ENCODE assay signal across 11 cellular contexts in the genomic region with DNA sequence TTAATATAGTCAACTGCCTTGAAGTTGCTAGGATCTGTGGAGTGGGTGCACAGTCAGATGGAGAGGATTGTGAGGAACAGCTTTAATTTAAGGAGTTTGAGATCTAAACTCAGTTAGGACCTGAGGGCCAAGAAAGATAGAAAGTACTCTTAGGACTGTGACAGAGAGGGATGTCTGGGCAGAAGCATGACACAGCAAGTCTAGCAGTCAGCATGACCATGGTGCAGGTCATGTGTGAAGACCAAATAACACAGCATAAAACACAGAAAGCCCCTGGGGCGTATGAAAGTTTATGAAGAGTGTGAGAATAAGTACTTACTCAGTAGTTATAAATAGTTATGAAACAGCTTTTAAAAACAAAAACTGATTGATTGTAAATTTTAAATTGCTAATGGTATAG.
A peak's percentile ranks its signal among the peaks of the same experiment; 100 is the strongest.
DNase-seq lines count a peak whose midpoint lies in the region; ATAC-seq and TF ChIP-seq lines count a peak whose summit lies in the region.
"Had no signal": no experiment of that assay in that cellular context is flagged by ENCODE, and none has a peak within 500 bp of the region (broad histone marks: within the 10 kb centered on the region; RNA-seq: fewer than 3 reads in every experiment).

No MANE protein-coding gene starts in this region.

- no peaks in the 10 kb centered on the region for H4K20me1 ChIP-seq in GM23248 (ENCODE audit: insufficient read depth)

- TF ChIP-seq CTCF in GM12865 (IDR thresholded peaks at IDR 0.05; ENCODE audit: insufficient read depth, low read depth, low read length, missing control alignments) = no peak
- no peak for TF ChIP-seq CTCF in prostate gland (IDR thresholded peaks at IDR 0.05)

- H3K27ac ChIP-seq in SK-N-MC = peak overlapping the region; percentile 0; the same call in 1 of the 2 replicates
- H3K27ac ChIP-seq in GM23248 = no peak overlapping the region
- no peak overlapping the region for H3K27ac ChIP-seq in prostate gland

- no peak overlapping the region for H3K4me2 ChIP-seq in GM23248 (ENCODE audit: unreplicated experiment)

- in situ Hi-C loops in GM23248 (cut with MboI) = no loop called here

- H3F3A ChIP-seq in GM23248 (ENCODE audit: insufficient read depth) = no peaks in the 10 kb centered on the region

- WGBS in GM23248 (ENCODE audit: low coverage in 1 of 2, low lambda C conversion rate in 2 of 2, missing lambda C conversion rate in 2 of 2), 2 experiments = 93 to 100% methylated on average over 1 of the region's 1 CpG
- WGBS in prostate gland = 97% methylated on average over 1 of the region's 1 CpG

- H3K9me2 ChIP-seq in GM23248 (ENCODE audit: insufficient read depth) = no peaks in the 10 kb centered on the region

- no peaks in the 10 kb centered on the region for H3K79me2 ChIP-seq in GM23248 (ENCODE audit: insufficient read depth)

- H3K4me3 ChIP-seq in GM12865 (ENCODE audit: low read depth, low read length) (no peak overlapping the region), SK-N-MC (no peak overlapping the region), GM23248 (no peak overlapping the region), prostate gland (no peak overlapping the region)

- H3K4me1 ChIP-seq in GM23248 (ENCODE audit: insufficient read depth) (no peaks in the 10 kb centered on the region), prostate gland (replicated peaks) (no peaks in the 10 kb centered on the region)

- no peak overlapping the region for H3K9ac ChIP-seq in SK-N-MC (ENCODE audit: insufficient read length)
- H3K9ac ChIP-seq in GM23248 = no peak overlapping the region

- TF ChIP-seq POLR2A in prostate gland (IDR thresholded peaks at IDR 0.05) = no peak

- DNase-seq in GM12865 (ENCODE audit: low read depth) (peak; percentile 71), SK-N-MC (ENCODE audit: low read depth, low spot score) (no peak), GM23248 (no peak), prostate gland (ENCODE audit: low spot score) (no peak), NCI-H2171 (lab: John Stamatoyannopoulos, UW) (no peak)
- no peak for DNase-seq in central memory CD4-positive, alpha-beta T cell
- DNase-seq: activated naive CD4-positive, alpha-beta T cell; hypothalamus; Kasumi-1 had no signal

- H3K27me3 ChIP-seq in GM23248 (replicated peaks; ENCODE audit: insufficient read depth) (no peaks in the 10 kb centered on the region), prostate gland (replicated peaks; ENCODE audit: insufficient read depth) (no peaks in the 10 kb centered on the region)

- H3K36me3 ChIP-seq in SK-N-MC (ENCODE audit: insufficient read depth, low read length) (no peaks in the 10 kb centered on the region), GM23248 (ENCODE audit: low read depth) (peaks cover 18% of the 10 kb centered on the region; the same call in 1 of the 2 replicates), prostate gland (no peaks in the 10 kb centered on the region)

- H2AFZ ChIP-seq in GM23248 = no peak overlapping the region

- H3K9me3 ChIP-seq in SK-N-MC (ENCODE audit: low read depth, low read length) (no peaks in the 10 kb centered on the region), GM23248 (ENCODE audit: low read depth) (no peaks in the 10 kb centered on the region), prostate gland (no peaks in the 10 kb centered on the region)

- ATAC-seq in GM19463 (IDR thresholded peaks at IDR 0.05; ENCODE audit: unreplicated experiment) = peak; percentile 98
- ATAC-seq in HG02973 (IDR thresholded peaks at IDR 0.05; ENCODE audit: unreplicated experiment) = peak; percentile 84

- intact Hi-C loops in prostate gland (cut with DNase I) = no loop called here
